In the genomic region with DNA sequence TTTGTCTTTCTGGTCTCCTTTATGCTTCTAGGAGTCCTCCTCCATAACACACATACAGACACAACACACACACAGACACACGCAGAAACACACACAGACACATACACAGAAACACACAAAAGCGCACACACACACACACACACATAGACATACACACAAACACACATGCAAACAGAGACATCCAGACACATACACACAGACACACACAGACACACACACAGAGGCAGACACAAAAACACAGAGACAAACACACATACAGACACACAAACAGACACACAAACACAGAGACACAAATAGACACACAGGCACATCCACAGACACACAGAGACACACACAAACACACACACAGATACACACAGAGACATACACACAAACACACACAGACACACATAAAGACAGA, we compare ENCODE assay signal across 2 cellular contexts.
TF ChIP-seq lines count a peak whose summit lies in the region.

No MANE protein-coding gene starts in this region.

TF ChIP-seq in IMR-90, 13 proteins besides CTCF, POLR2A, EP300 and RAD21:
- TF ChIP-seq BHLHE40 (IDR thresholded peaks at IDR 0.05; ENCODE audit: low read depth, low read length) (no peak), RCOR1 (IDR thresholded peaks at IDR 0.05; ENCODE audit: insufficient replicate concordance, low read length) (no peak), FOS (IDR thresholded peaks at IDR 0.05; ENCODE audit: low read depth, low read length) (no peak), CHD1 (IDR thresholded peaks at IDR 0.05; ENCODE audit: low read depth, low read length) (no peak), USF2 (IDR thresholded peaks at IDR 0.05; ENCODE audit: low read depth, low read length) (no peak), MAFK (IDR thresholded peaks at IDR 0.05; ENCODE audit: low read depth, low read length) (no peak), NFE2L2 (IDR thresholded peaks at IDR 0.05; ENCODE audit: low read depth, low read length) (no peak), CEBPB (IDR thresholded peaks at IDR 0.05; ENCODE audit: low read depth, low read length) (no peak), MXI1 (IDR thresholded peaks at IDR 0.05; ENCODE audit: borderline replicate concordance, low read depth, low read length) (no peak), SMC3 (IDR thresholded peaks at IDR 0.05; ENCODE audit: low read depth, low read length) (no peak), ELK1 (IDR thresholded peaks at IDR 0.05; ENCODE audit: borderline replicate concordance, low read depth, low read length) (no peak), RFX5 (IDR thresholded peaks at IDR 0.05; ENCODE audit: low read depth, low read length) (no peak), MAZ (IDR thresholded peaks at IDR 0.05; ENCODE audit: borderline replicate concordance, low read depth, low read length) (no peak)

TF ChIP-seq in H1, 55 proteins besides CTCF, POLR2A, EP300 and RAD21:
- TF ChIP-seq SUZ12 (IDR thresholded peaks at IDR 0.05; ENCODE audit: low read length) (no peak), TEAD4 (IDR thresholded peaks at IDR 0.05; ENCODE audit: low read depth, low read length) (no peak), BCL11A (IDR thresholded peaks at IDR 0.05; ENCODE audit: low read depth in 2 of 2, low read length in 2 of 2) (no peak), BACH1 (IDR thresholded peaks at IDR 0.05; ENCODE audit: low read length) (no peak), POLR2AphosphoS5 (IDR thresholded peaks at IDR 0.05; ENCODE audit: low read depth, low read length) (no peak), HDAC2 (IDR thresholded peaks at IDR 0.05; ENCODE audit: borderline replicate concordance in 1 of 2, low read depth in 2 of 2, low read length in 2 of 2) (no peak), RFX5 (IDR thresholded peaks at IDR 0.05; ENCODE audit: borderline replicate concordance, low read depth, low read length) (no peak), CHD1 (IDR thresholded peaks at IDR 0.05; ENCODE audit: low read depth, low read length) (no peak), POU5F1 (IDR thresholded peaks at IDR 0.05; ENCODE audit: low read depth, low read length) (no peak), PHF8 (conservative IDR thresholded peaks at IDR 0.05; ENCODE audit: low read depth, low read length) (no peak), NANOG (IDR thresholded peaks at IDR 0.05; ENCODE audit: insufficient read depth, low read depth, low read length, poor library complexity, severe bottlenecking) (no peak), EGR1 (IDR thresholded peaks at IDR 0.05; ENCODE audit: borderline replicate concordance, low read depth, low read length) (no peak), KDM4A (IDR thresholded peaks at IDR 0.05; ENCODE audit: low read depth, low read length, severe bottlenecking) (no peak), USF2 (IDR thresholded peaks at IDR 0.05; ENCODE audit: low read length) (no peak), CTBP2 (IDR thresholded peaks at IDR 0.05; ENCODE audit: borderline replicate concordance, insufficient read depth, insufficient read length, low read length) (no peak), SAP30 (IDR thresholded peaks at IDR 0.05; ENCODE audit: insufficient read depth, insufficient replicate concordance, low read length) (no peak), SP1 (IDR thresholded peaks at IDR 0.05; ENCODE audit: low read depth, low read length) (no peak), SP4 (IDR thresholded peaks at IDR 0.05; ENCODE audit: low read length) (no peak)
- TF ChIP-seq, protein P1, sequence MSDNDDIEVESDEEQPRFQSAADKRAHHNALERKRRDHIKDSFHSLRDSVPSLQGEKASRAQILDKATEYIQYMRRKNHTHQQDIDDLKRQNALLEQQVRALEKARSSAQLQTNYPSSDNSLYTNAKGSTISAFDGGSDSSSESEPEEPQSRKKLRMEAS (IDR thresholded peaks at IDR 0.05), result no peak
- TF ChIP-seq, protein P2, sequence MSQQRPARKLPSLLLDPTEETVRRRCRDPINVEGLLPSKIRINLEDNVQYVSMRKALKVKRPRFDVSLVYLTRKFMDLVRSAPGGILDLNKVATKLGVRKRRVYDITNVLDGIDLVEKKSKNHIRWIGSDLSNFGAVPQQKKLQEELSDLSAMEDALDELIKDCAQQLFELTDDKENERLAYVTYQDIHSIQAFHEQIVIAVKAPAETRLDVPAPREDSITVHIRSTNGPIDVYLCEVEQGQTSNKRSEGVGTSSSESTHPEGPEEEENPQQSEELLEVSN (IDR thresholded peaks at IDR 0.05), result no peak
